In the genomic region with DNA sequence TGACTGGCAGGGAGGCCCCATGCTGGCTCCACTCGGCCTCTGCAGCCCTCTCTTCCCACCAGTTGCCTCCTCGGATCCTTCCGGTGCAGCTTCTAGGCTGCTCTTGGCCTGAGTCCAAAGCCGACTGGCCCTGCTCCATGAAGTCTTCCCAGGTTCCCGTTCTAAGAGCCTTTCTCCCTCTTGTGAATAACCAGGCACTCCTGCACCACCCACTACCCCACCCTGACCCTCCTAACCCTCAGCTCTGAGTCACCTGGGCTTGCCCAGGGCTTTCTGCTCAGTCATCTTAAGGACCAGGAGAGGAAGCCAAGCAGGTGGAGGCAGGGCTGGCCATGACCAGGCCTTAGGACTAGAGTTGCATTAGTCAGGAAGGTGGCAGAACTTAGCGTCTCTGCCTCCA, we compare ENCODE assay signal across 9 cellular contexts. TPM values are rescaled to one million over a fixed set of nuclear protein-coding genes. Genes with fewer than 3 reads are reported as not detected.
DNase-seq lines count a peak whose midpoint lies in the region; ATAC-seq, FAIRE-seq and TF ChIP-seq lines count a peak whose summit lies in the region.
"Had no signal": no experiment of that assay in that cellular context is flagged by ENCODE, and none has a peak within 500 bp of the region (broad histone marks: within the 10 kb centered on the region; RNA-seq: fewer than 3 reads in every experiment).

No MANE protein-coding gene starts in this region.

- no peaks in the 10 kb centered on the region for H3K36me3 ChIP-seq in small intestine (ENCODE audit: control insufficient read depth in 2 of 2, insufficient read depth in 2 of 2, low read length in 2 of 2)

- peaks cover 23% of the 10 kb centered on the region for H3K27me3 Mint-ChIP-seq in nephron progenitor cell (ENCODE audit: low read depth, poor library complexity)

- H3K27ac Mint-ChIP-seq in nephron progenitor cell, result no peak overlapping the region

- H3K27me3 ChIP-seq in small intestine (ENCODE audit: control insufficient read depth in 2 of 2, insufficient read depth in 2 of 2, low read length in 2 of 2), result no peaks in the 10 kb centered on the region

- no peaks in the 10 kb centered on the region for H3K4me1 Mint-ChIP-seq in nephron progenitor cell
- H3K4me1 Mint-ChIP-seq: central memory CD8-positive, alpha-beta T cell had no signal

- H3K36me3 Mint-ChIP-seq in nephron progenitor cell (ENCODE audit: low read depth), result no peaks in the 10 kb centered on the region

- no peaks in the 10 kb centered on the region for H3K9me3 Mint-ChIP-seq in nephron progenitor cell
- H3K9me3 Mint-ChIP-seq: central memory CD8-positive, alpha-beta T cell had no signal

- no peaks in the 10 kb centered on the region for H3K9me3 ChIP-seq in small intestine (ENCODE audit: control insufficient read depth, low read depth)

- intact Hi-C loops in Right ventricle myocardium superior (cut with DNase I), result no loop called here

- WGBS in small intestine, 3 donors, result 2 to 27% (median 12%) methylated on average over 6 of the region's 6 CpGs

- no peak for FAIRE-seq in small intestine (lab: Jason Lieb, UNC)

- no peak overlapping the region for H3K4me3 ChIP-seq in small intestine (ENCODE audit: low read depth in 1 of 2, low read length in 2 of 2)

- no peaks in the 10 kb centered on the region for H3K4me1 ChIP-seq in small intestine (ENCODE audit: control insufficient read depth in 2 of 2, insufficient read depth in 1 of 2, low read depth in 1 of 2, low read length in 1 of 2)

- no peak for TF ChIP-seq CTCF in nephron progenitor cell (IDR thresholded peaks at IDR 0.05)

- peak overlapping the region; percentile 71 to 80 for H3K27ac ChIP-seq in small intestine (ENCODE audit: low read depth in 1 of 2, low read length in 1 of 2)

- H3K4me3 Mint-ChIP-seq in nephron progenitor cell, result no peak overlapping the region
- H3K4me3 Mint-ChIP-seq: central memory CD8-positive, alpha-beta T cell had no signal

- DNase-seq in HK-2 (ENCODE audit: unreplicated experiment) (peak; percentile 95), RPMI8226 (peak; percentile 90), Right ventricle myocardium superior (peak; percentile 83), small intestine (peak; percentile 99), cerebellar nuclear complex (lab: John Stamatoyannopoulos, UW) (no peak), KG1 (lab: John Stamatoyannopoulos, UW) (no peak), nephron progenitor cell (no peak)

- ATAC-seq in Right ventricle myocardium superior (ENCODE audit: poor library complexity), result peak; percentile 75
- no peak for ATAC-seq in GM21723 (IDR thresholded peaks at IDR 0.05; ENCODE audit: unreplicated experiment)

RNA-seq across cellular contexts. Expression of gene CNBP, which starts 28.1 kb away (rescaled TPM):
- 476 TPM for total RNA-seq in Right ventricle myocardium superior
- 100 to 1,000 TPM; 256 to 424 (median 320) TPM for polyA plus RNA-seq in small intestine

RNA-seq across cellular contexts. Expression of gene COPG1, which starts 37.6 kb away (rescaled TPM):
- total RNA-seq in Right ventricle myocardium superior, result 80.6 TPM
- polyA plus RNA-seq in small intestine, result 100 to 1,000 TPM; 112 to 141 (median 130) TPM

RNA-seq across cellular contexts. Expression of gene ISY1, which starts 50.9 kb away (rescaled TPM):
- 28.0 TPM for total RNA-seq in Right ventricle myocardium superior
- 10 to 100 TPM; 11.2 to 27.1 (median 20.5) TPM for polyA plus RNA-seq in small intestine

Comparison
In these comparisons a context has a peak if more than half of its experiments do, and no peak if none do; other contexts are left out.
1. DNase-seq: peak in HK-2 (single experiment), RPMI8226 (single experiment), Right ventricle myocardium superior (single experiment) and small intestine (single experiment); none in cerebellar nuclear complex (0 of 2), KG1 (single experiment) and nephron progenitor cell (single experiment).